ENCODE assay signal across 19 cellular contexts in genomic region chrX:13334491-13334890, GRCh38. TPM values are rescaled to one million over a fixed set of nuclear protein-coding genes. Genes with fewer than 3 reads are reported as not detected.
A peak's percentile ranks its signal among the peaks of the same experiment; 100 is the strongest.
DNase-seq lines count a peak whose midpoint lies in the region; ATAC-seq, FAIRE-seq and TF ChIP-seq lines count a peak whose summit lies in the region.
"Had no signal": no experiment of that assay in that cellular context is flagged by ENCODE, and none has a peak within 500 bp of the region (broad histone marks: within the 10 kb centered on the region; RNA-seq: fewer than 3 reads in every experiment).

No MANE protein-coding gene starts in this region.

- no peaks in the 10 kb centered on the region for H3K79me2 ChIP-seq in astrocyte (ENCODE audit: insufficient read depth, low read length)

- DNase-seq in AG10803 (ENCODE audit: low read depth) (peak; percentile 24), HTR-8/SVneo (ENCODE audit: insufficient read length, low spot score) (peak; percentile 55), astrocyte (ENCODE audit: low read depth) (peak; percentile 14), kidney tubule cell (ENCODE audit: low spot score) (peak; percentile 45), dorsolateral prefrontal cortex (no peak), SW 1271 (lab: John Stamatoyannopoulos, UW) (no peak), testis (no peak)
- DNase-seq in activated CD8-positive, alpha-beta memory T cell treated with anti-CD3 and anti-CD28 coated beads, Interleukin-2, amount 10 ng/mL, durations not matched to agents 7 days and 5 days, result no peak
- DNase-seq: 8988T, Calu3, DMS79 treated with DMSO at 0.1 percent for 48 hours, NCI-H1436, NCI-H2029 treated with DMSO at 0.1 percent for 48 hours, NCI-H524 treated with DMSO at 0.1 percent for 48 hours had no signal

- no peak overlapping the region for H3K4me2 ChIP-seq in astrocyte (ENCODE audit: low read length)

- H3K4me3 Mint-ChIP-seq in astrocyte (ENCODE audit: unreplicated experiment), result no peak overlapping the region
- no peak overlapping the region for H3K4me3 Mint-ChIP-seq in activated CD8-positive, alpha-beta memory T cell treated with anti-CD3 and anti-CD28 coated beads, Interleukin-2, amount 10 ng/mL, durations not matched to agents 7 days and 5 days

- no peaks in the 10 kb centered on the region for H4K20me1 ChIP-seq in astrocyte (ENCODE audit: insufficient read depth, low read length)

- no peak overlapping the region for H3K9ac ChIP-seq in astrocyte (ENCODE audit: low read length)

- H2AFZ ChIP-seq in astrocyte (ENCODE audit: low read depth, low read length), result no peak overlapping the region

- ATAC-seq in activated CD8-positive, alpha-beta memory T cell treated with anti-CD3 and anti-CD28 coated beads, Interleukin-2, amount 10 ng/mL, durations not matched to agents 7 days and 5 days, result no peak

- TF ChIP-seq POLR2A in testis (IDR thresholded peaks at IDR 0.05), result no peak

- H3K27me3 ChIP-seq in astrocyte (ENCODE audit: insufficient read depth, low read length) (no peaks in the 10 kb centered on the region), dorsolateral prefrontal cortex (peaks cover 0 to 58% (median 7%) of the 10 kb centered on the region in 45 donors), testis (no peaks in the 10 kb centered on the region)

- FAIRE-seq in HTR-8/SVneo (lab: Jason Lieb, UNC), result no peak
- peak; percentile 49 for FAIRE-seq in astrocyte (lab: Jason Lieb, UNC)

- CTCF ChIA-PET in activated CD8-positive, alpha-beta memory T cell treated with anti-CD3 and anti-CD28 coated beads, Interleukin-2, amount 10 ng/mL, durations not matched to agents 7 days and 5 days (lab: Charles Lee), result no interaction called here

- H3K9me3 ChIP-seq in astrocyte (ENCODE audit: insufficient read depth, low read depth, low read length) (no peaks in the 10 kb centered on the region), testis (no peaks in the 10 kb centered on the region)

- no peaks in the 10 kb centered on the region for H3K36me3 Mint-ChIP-seq in astrocyte (ENCODE audit: low read depth, unreplicated experiment)
- H3K36me3 Mint-ChIP-seq in activated CD8-positive, alpha-beta memory T cell treated with anti-CD3 and anti-CD28 coated beads, Interleukin-2, amount 10 ng/mL, durations not matched to agents 7 days and 5 days, result no peaks in the 10 kb centered on the region

- no peak overlapping the region for H3K27ac Mint-ChIP-seq in astrocyte (ENCODE audit: unreplicated experiment)
- no peak overlapping the region for H3K27ac Mint-ChIP-seq in activated CD8-positive, alpha-beta memory T cell treated with anti-CD3 and anti-CD28 coated beads, Interleukin-2, amount 10 ng/mL, durations not matched to agents 7 days and 5 days

- TF ChIP-seq CTCF in AG10803 (conservative IDR thresholded peaks at IDR 0.05; ENCODE audit: low read length), result no peak
- TF ChIP-seq CTCF in astrocyte (IDR thresholded peaks at IDR 0.05; ENCODE audit: insufficient read depth, low read depth, low read length), result no peak
- TF ChIP-seq CTCF in dorsolateral prefrontal cortex (IDR thresholded peaks at IDR 0.05 in 54 of 56, conservative IDR thresholded peaks at IDR 0.05 in 2 of 56; ENCODE audit: low read depth in 1 of 56, partially characterized antibody in 56 of 56), result no peak
- TF ChIP-seq CTCF in testis (IDR thresholded peaks at IDR 0.05), result no peak

- no peaks in the 10 kb centered on the region for H3K9me3 Mint-ChIP-seq in astrocyte (ENCODE audit: unreplicated experiment)
- H3K9me3 Mint-ChIP-seq in activated CD8-positive, alpha-beta memory T cell treated with anti-CD3 and anti-CD28 coated beads, Interleukin-2, amount 10 ng/mL, durations not matched to agents 7 days and 5 days (ENCODE audit: low read depth), result no peaks in the 10 kb centered on the region

- H3K36me3 ChIP-seq in astrocyte (ENCODE audit: insufficient read depth, low read length) (no peaks in the 10 kb centered on the region), testis (ENCODE audit: low read depth, missing control alignments) (no peaks in the 10 kb centered on the region)
- H3K36me3 ChIP-seq: HAP-1 had no signal

- peaks cover 2% of the 10 kb centered on the region for H3K4me1 ChIP-seq in astrocyte (ENCODE audit: insufficient read depth, low read length)
- no peaks in the 10 kb centered on the region for H3K4me1 ChIP-seq in testis
- H3K4me1 ChIP-seq: HAP-1 had no signal

- H3K4me1 Mint-ChIP-seq in astrocyte (ENCODE audit: low read depth, unreplicated experiment), result peaks cover 3% of the 10 kb centered on the region
- no peaks in the 10 kb centered on the region for H3K4me1 Mint-ChIP-seq in activated CD8-positive, alpha-beta memory T cell treated with anti-CD3 and anti-CD28 coated beads, Interleukin-2, amount 10 ng/mL, durations not matched to agents 7 days and 5 days

- WGBS in testis, 2 donors, result 99 to 100% methylated on average over 5 to 6 of the region's 6 CpGs

- no peaks in the 10 kb centered on the region for H3K27me3 Mint-ChIP-seq in astrocyte (ENCODE audit: low read depth, unreplicated experiment)
- no peaks in the 10 kb centered on the region for H3K27me3 Mint-ChIP-seq in activated CD8-positive, alpha-beta memory T cell treated with anti-CD3 and anti-CD28 coated beads, Interleukin-2, amount 10 ng/mL, durations not matched to agents 7 days and 5 days

- intact Hi-C loops in dorsolateral prefrontal cortex (cut with DNase I) (no loop called here), testis (cut with DNase I; ENCODE audit: low total_unique reads) (no loop called here)

- H3K27ac ChIP-seq in astrocyte (ENCODE audit: low read depth, low read length), result no peak overlapping the region
- H3K27ac ChIP-seq in dorsolateral prefrontal cortex, result no peak overlapping the region
- H3K27ac ChIP-seq in testis, result no peak overlapping the region
- H3K27ac ChIP-seq: C4-2B, RWPE1 had no signal

- H3K4me3 ChIP-seq in AG10803 (ENCODE audit: low read length) (no peak overlapping the region), astrocyte (ENCODE audit: insufficient read depth, low read depth, low read length) (no peak overlapping the region), dorsolateral prefrontal cortex (no peak overlapping the region), testis (no peak overlapping the region)
- H3K4me3 ChIP-seq: HAP-1 had no signal

RNA-seq across cellular contexts. Expression of gene ATXN3L, which starts 14.6 kb away (rescaled TPM):
- total RNA-seq in astrocyte (not detected in 2 replicates), dorsolateral prefrontal cortex (not detected), testis (1 to 10 TPM; 1.2 to 4.3 TPM)
- polyA plus RNA-seq in testis (ENCODE audit: insufficient read depth, low read depth, low replicate concordance), result 1.8 TPM
- total RNA-seq in activated CD8-positive, alpha-beta memory T cell treated with anti-CD3 and anti-CD28 coated beads, Interleukin-2, amount 10 ng/mL, durations not matched to agents 7 days and 5 days, result not detected
- total RNA-seq: Calu3, OCI-LY7, SK-MEL-5 had no signal

Comparison
In these comparisons a context has a peak if more than half of its experiments do, and no peak if none do; other contexts are left out.
1. DNase-seq: peak in AG10803 (single experiment), HTR-8/SVneo (single experiment), astrocyte (single experiment) and kidney tubule cell (single experiment); none in dorsolateral prefrontal cortex (0 of 10), SW 1271 (0 of 2), testis (single experiment) and activated CD8-positive, alpha-beta memory T cell treated with anti-CD3 and anti-CD28 coated beads, Interleukin-2, amount 10 ng/mL, durations not matched to agents 7 days and 5 days (single experiment).